In genomic region chr13:65470781-65471180, GRCh38 we compare ENCODE assay signal across 22 cellular contexts.
"Had no signal": no experiment of that assay in that cellular context is flagged by ENCODE, and none has a peak within 500 bp of the region (broad histone marks: within the 10 kb centered on the region; RNA-seq: fewer than 3 reads in every experiment).

No MANE protein-coding gene starts in this region.

- H3K4me1 ChIP-seq: adrenal gland, left ventricle myocardium inferior, upper lobe of left lung had no signal

- H3K79me2 ChIP-seq: hepatocyte had no signal

- H3K27me3 Mint-ChIP-seq: activated T-cell treated with anti-CD3 and anti-CD28 coated beads, Interleukin-2, amount 50 U/mL, for 24 hours; activated T-helper 17 cell treated with anti-CD3 and anti-CD28 coated beads, Interleukin-2, amount 50 U/mL, for 72 hours; progenitor cell of endocrine pancreas had no signal

- H2AFZ ChIP-seq: hepatocyte had no signal

- H3K27ac Mint-ChIP-seq: activated naive CD4-positive, alpha-beta T cell treated with anti-CD3 and anti-CD28 coated beads, Interleukin-2, amount 50 U/mL, for 72 hours; activated T-cell treated with anti-CD3 and anti-CD28 coated beads, Interleukin-2, amount 50 U/mL, for 24 hours; activated T-helper 17 cell treated with anti-CD3 and anti-CD28 coated beads, Interleukin-2, amount 50 U/mL, for 72 hours; immature natural killer cell; natural killer cell; progenitor cell of endocrine pancreas had no signal

- H3K4me1 Mint-ChIP-seq: activated T-helper 17 cell treated with anti-CD3 and anti-CD28 coated beads, Interleukin-2, amount 50 U/mL, for 72 hours; immature natural killer cell had no signal

- H3K4me2 ChIP-seq: hepatocyte had no signal

- H3K9me3 ChIP-seq: adrenal gland, left ventricle myocardium inferior, upper lobe of left lung had no signal

- H3K4me3 ChIP-seq: adrenal gland, cardiac muscle cell, hepatocyte, left ventricle myocardium inferior, upper lobe of left lung had no signal

- H3K27ac ChIP-seq: adrenal gland, cardiac muscle cell, epithelial cell of prostate, hepatocyte, left ventricle myocardium inferior, upper lobe of left lung had no signal

- H3K4me3 Mint-ChIP-seq: activated T-cell treated with anti-CD3 and anti-CD28 coated beads, Interleukin-2, amount 50 U/mL, for 24 hours; activated T-helper 17 cell treated with anti-CD3 and anti-CD28 coated beads, Interleukin-2, amount 50 U/mL, for 72 hours; immature natural killer cell; natural killer cell had no signal

- H3K27me3 ChIP-seq: adrenal gland, cardiac muscle cell, hepatocyte, upper lobe of left lung had no signal

- DNase-seq: activated CD4-positive, alpha-beta T cell treated with anti-CD3 and anti-CD28 coated beads for 1 hour; activated T-cell treated with anti-CD3 and anti-CD28 coated beads, Interleukin-2, amount 50 U/mL, for 24 hours; adrenal gland; foreskin melanocyte; glutamatergic neuron; immature natural killer cell; kidney glomerular epithelial cell; left ventricle myocardium inferior; midbrain; natural killer cell; retina; stimulated activated CD4-positive, alpha-beta T cell treated with anti-CD3 and anti-CD28 coated beads, Interleukin-2, amount 100 ng/mL, for 48 hours; stimulated activated naive CD4-positive, alpha-beta T cell treated with Interleukin-2 at 50 U/mL for 16 hours; T-helper 1 cell; T-helper 9 cell; upper lobe of left lung had no signal

- H3K36me3 ChIP-seq: adrenal gland, cardiac muscle cell, left ventricle myocardium inferior, upper lobe of left lung had no signal

- H3K36me3 Mint-ChIP-seq: natural killer cell had no signal
